21 cellular contexts compared by ENCODE assay signal in the genomic region with DNA sequence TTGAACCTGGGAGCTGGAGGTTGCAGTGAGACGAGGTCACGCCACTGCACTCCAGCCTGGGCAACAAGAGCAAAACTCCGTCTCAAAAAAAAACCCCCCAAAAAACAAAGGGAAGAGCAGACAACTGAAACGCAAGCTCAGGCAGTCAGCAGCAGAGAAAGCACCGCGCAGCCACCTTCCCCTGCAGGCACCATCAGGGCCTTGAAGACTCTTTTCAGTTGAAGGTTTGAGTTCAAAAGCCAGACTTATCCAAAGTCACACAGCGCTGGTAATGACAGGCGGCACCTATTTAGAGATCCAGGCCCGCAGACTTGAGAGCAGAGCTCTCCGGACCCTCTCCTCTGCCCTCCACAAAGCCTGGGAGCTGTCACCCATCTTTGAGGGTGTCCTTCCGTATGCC. TPM values are rescaled to one million over a fixed set of nuclear protein-coding genes. Genes with fewer than 3 reads are reported as not detected.
A peak's percentile ranks its signal among the peaks of the same experiment; 100 is the strongest.
DNase-seq lines count a peak whose midpoint lies in the region; ATAC-seq and TF ChIP-seq lines count a peak whose summit lies in the region.
"Had no signal": no experiment of that assay in that cellular context is flagged by ENCODE, and none has a peak within 500 bp of the region (broad histone marks: within the 10 kb centered on the region; RNA-seq: fewer than 3 reads in every experiment).

No MANE protein-coding gene starts in this region.

- H3K36me3 ChIP-seq in heart right ventricle = peaks cover 0 to 44% (median 4%) of the 10 kb centered on the region in 9 donors
- peaks cover 0 to 37% (median 25%) of the 10 kb centered on the region in 9 donors for H3K36me3 ChIP-seq in heart left ventricle
- peaks cover 0 to 26% of the 10 kb centered on the region in 2 donors for H3K36me3 ChIP-seq in adrenal gland (replicated peaks in 1 of 2)

- H3K4me3 ChIP-seq in heart right ventricle (no peak overlapping the region), heart left ventricle (no peak overlapping the region), adrenal gland (no peak overlapping the region)
- H3K4me3 ChIP-seq: A549, BLaER1, GM23338 had no signal

- ATAC-seq in heart right ventricle = no peak
- ATAC-seq in heart left ventricle = no peak
- ATAC-seq in HG02678 (IDR thresholded peaks at IDR 0.05; ENCODE audit: unreplicated experiment) = no peak
- no peak for ATAC-seq in GM18505 (IDR thresholded peaks at IDR 0.05; ENCODE audit: unreplicated experiment)
- ATAC-seq: A549, GM23338 had no signal

- H3K9me3 Mint-ChIP-seq in mesothelial cell of epicardium (no peaks in the 10 kb centered on the region), type B pancreatic cell (no peaks in the 10 kb centered on the region)
- H3K9me3 Mint-ChIP-seq: CD4-positive, alpha-beta memory T cell; GM23338 had no signal

- intact Hi-C loops in heart right ventricle (cut with DNase I) (loop anchor here in 1 of 10 donors (1.0 kb wide), 1 partner anchor 10 kb away; no protein-coding TSS in a partner anchor), heart left ventricle (cut with DNase I) (no loop called here), adrenal gland (cut with DNase I) (no loop called here)

- H3K27me3 ChIP-seq in heart right ventricle (no peaks in the 10 kb centered on the region), heart left ventricle (no peaks in the 10 kb centered on the region), adrenal gland (no peaks in the 10 kb centered on the region)
- H3K27me3 ChIP-seq: BLaER1 had no signal

- peaks cover 14 to 68% (median 51%) of the 10 kb centered on the region in 9 donors for H3K4me1 ChIP-seq in heart right ventricle
- peaks cover 5 to 69% (median 43%) of the 10 kb centered on the region in 12 donors for H3K4me1 ChIP-seq in heart left ventricle
- peaks cover 32 to 47% of the 10 kb centered on the region in 2 donors for H3K4me1 ChIP-seq in adrenal gland (replicated peaks in 1 of 2)

- peak overlapping the region in 7 of 10 donors; percentile 75 to 88 (median 81) for H3K27ac ChIP-seq in heart right ventricle
- peak overlapping the region in 4 of 12 donors; percentile 71 to 84 (median 81) for H3K27ac ChIP-seq in heart left ventricle
- peak overlapping the region in 3 of 5 donors; percentile 24 to 81 (median 57) for H3K27ac ChIP-seq in adrenal gland
- H3K27ac ChIP-seq: A549, BLaER1 had no signal

- TF ChIP-seq CTCF in heart right ventricle (IDR thresholded peaks at IDR 0.05) (no peak), heart left ventricle (IDR thresholded peaks at IDR 0.05) (no peak), adrenal gland (IDR thresholded peaks at IDR 0.05) (no peak), mesothelial cell of epicardium (IDR thresholded peaks at IDR 0.05; ENCODE audit: unreplicated experiment) (no peak), type B pancreatic cell (conservative IDR thresholded peaks at IDR 0.05) (no peak)

- H3K27me3 Mint-ChIP-seq in mesothelial cell of epicardium (ENCODE audit: low read depth) = no peaks in the 10 kb centered on the region
- no peaks in the 10 kb centered on the region for H3K27me3 Mint-ChIP-seq in type B pancreatic cell
- H3K27me3 Mint-ChIP-seq: CD4-positive, alpha-beta memory T cell had no signal

- peaks cover 9% of the 10 kb centered on the region for H3K4me1 Mint-ChIP-seq in mesothelial cell of epicardium
- peaks cover 6% of the 10 kb centered on the region for H3K4me1 Mint-ChIP-seq in type B pancreatic cell (ENCODE audit: unreplicated experiment)

- H3K4me3 Mint-ChIP-seq in mesothelial cell of epicardium = no peak overlapping the region
- no peak overlapping the region for H3K4me3 Mint-ChIP-seq in type B pancreatic cell
- H3K4me3 Mint-ChIP-seq: CD4-positive, alpha-beta memory T cell; GM23338 had no signal

- 88 to 95% methylated on average over 11 of the region's 11 CpGs for WGBS in heart right ventricle, 2 donors
- 86 to 93% (median 89%) methylated on average over 11 of the region's 11 CpGs for WGBS in heart left ventricle, 4 donors
- 90 to 98% (median 94%) methylated on average over 7 to 11 of the region's 11 CpGs for WGBS in adrenal gland, 4 donors

- peak overlapping the region; percentile 34 for H3K27ac Mint-ChIP-seq in mesothelial cell of epicardium
- peak overlapping the region; percentile 39 for H3K27ac Mint-ChIP-seq in type B pancreatic cell
- H3K27ac Mint-ChIP-seq: GM23338 had no signal

- TF ChIP-seq POLR2A in heart left ventricle (IDR thresholded peaks at IDR 0.05) = no peak
- no peak for TF ChIP-seq POLR2A in adrenal gland (IDR thresholded peaks at IDR 0.05)
- no peak for TF ChIP-seq POLR2A in GM18505 (IDR thresholded peaks at IDR 0.05; ENCODE audit: borderline replicate concordance, extremely low read depth, insufficient read depth, insufficient read length)

- peaks cover 11% of the 10 kb centered on the region for H3K36me3 Mint-ChIP-seq in mesothelial cell of epicardium
- H3K36me3 Mint-ChIP-seq in type B pancreatic cell = no peaks in the 10 kb centered on the region

- no peak for DNase-seq in heart right ventricle
- no peak for DNase-seq in heart left ventricle
- DNase-seq in adrenal gland = no peak
- DNase-seq in mesothelial cell of epicardium (ENCODE audit: low spot score in 2 of 2, unreplicated experiment in 2 of 2) = no peak
- DNase-seq in type B pancreatic cell (ENCODE audit: extremely low spot score, unreplicated experiment) = no peak
- DNase-seq in NCI-H774 (lab: John Stamatoyannopoulos, UW) = no peak
- DNase-seq: CD4-positive, alpha-beta memory T cell; HCEC 1CT; KBM-7; NCI-H1105; NCI-H2081; NCI-H748 treated with DMSO at 0.1 percent for 48 hours; OCI-M1; SIG-M5 had no signal

- H3K9me3 ChIP-seq in heart right ventricle (no peaks in the 10 kb centered on the region), heart left ventricle (no peaks in the 10 kb centered on the region), adrenal gland (replicated peaks in 1 of 3) (no peaks in the 10 kb centered on the region)
- H3K9me3 ChIP-seq: A549, BLaER1 had no signal

RNA-seq across cellular contexts. Expression of a gene that starts 11.1 kb away (rescaled TPM):
- total RNA-seq in heart right ventricle (10 to 100 TPM; 58.9 to 80.1 (median 69.4) TPM), heart left ventricle (10 to 100 TPM; 51.8 to 77.2 (median 59.5) TPM), adrenal gland (100 to 1,000 TPM in 1 of 8 donors, 10 to 100 TPM in 7; 54.0 to 111 (median 76.4) TPM), mesothelial cell of epicardium (36.4 to 40.1 TPM (median 39.7 TPM) in 3 replicates), type B pancreatic cell (ENCODE audit: low replicate concordance) (34.5 and 76.6 TPM in 2 replicates)
- polyA plus RNA-seq in heart right ventricle (10 to 100 TPM; 17.8 to 34.2 TPM), heart left ventricle (10 to 100 TPM; 29.3 to 35.3 TPM), adrenal gland (10 to 100 TPM; 30.0 to 59.6 (median 54.6) TPM)

RNA-seq across cellular contexts. Expression of a gene that starts 13.0 kb away (rescaled TPM):
- not detected for total RNA-seq in heart right ventricle
- polyA plus RNA-seq in heart right ventricle = not detected
- not detected for total RNA-seq in heart left ventricle
- polyA plus RNA-seq in heart left ventricle = under 1 TPM in 1 of 2 donors, not detected in 1; 0.08 TPM
- not detected for total RNA-seq in adrenal gland
- under 1 TPM in 1 of 3 donors, not detected in 2; 0.24 TPM for polyA plus RNA-seq in adrenal gland
- not detected in 3 replicates for total RNA-seq in mesothelial cell of epicardium
- not detected in 2 replicates for total RNA-seq in type B pancreatic cell (ENCODE audit: low replicate concordance)
- total RNA-seq: CD4-positive, alpha-beta memory T cell; GM23338; NCI-H460; RPMI7951 had no signal
- polyA plus RNA-seq: A549; CD4-positive, alpha-beta memory T cell had no signal

RNA-seq across cellular contexts. Expression of a gene that starts 15.9 kb away (rescaled TPM):
- total RNA-seq in heart right ventricle (10 to 100 TPM; 40.5 to 61.7 (median 48.8) TPM), heart left ventricle (10 to 100 TPM; 31.4 to 77.6 (median 50.7) TPM), adrenal gland (100 to 1,000 TPM in 5 of 8 donors, 10 to 100 TPM in 3; 84.2 to 172 (median 118) TPM), mesothelial cell of epicardium (195 to 208 TPM (median 204 TPM) in 3 replicates), type B pancreatic cell (ENCODE audit: low replicate concordance) (175 and 244 TPM in 2 replicates)
- polyA plus RNA-seq in heart right ventricle (10 to 100 TPM in 1 of 2 donors, 1 to 10 TPM in 1; 8.4 to 24.7 TPM), heart left ventricle (10 to 100 TPM; 17.3 to 18.5 TPM), adrenal gland (10 to 100 TPM; 19.3 to 80.4 (median 58.7) TPM)

RNA-seq across cellular contexts. Expression of a gene that starts 23.4 kb away (rescaled TPM):
- total RNA-seq in heart right ventricle = 10 to 100 TPM in 6 of 10 donors, 1 to 10 TPM in 4; 5.4 to 13.1 (median 10.3) TPM
- 10 to 100 TPM; 10.2 to 25.4 TPM for polyA plus RNA-seq in heart right ventricle
- total RNA-seq in heart left ventricle = 10 to 100 TPM in 7 of 9 donors, 1 to 10 TPM in 2; 8.2 to 14.2 (median 11.0) TPM
- polyA plus RNA-seq in heart left ventricle = 10 to 100 TPM; 11.2 to 27.3 TPM
- total RNA-seq in adrenal gland = 10 to 100 TPM; 18.7 to 56.3 (median 39.0) TPM
- 10 to 100 TPM; 32.2 to 40.8 (median 32.9) TPM for polyA plus RNA-seq in adrenal gland
- total RNA-seq in mesothelial cell of epicardium = 15.9 to 17.7 TPM (median 16.0 TPM) in 3 replicates
- total RNA-seq in type B pancreatic cell (ENCODE audit: low replicate concordance) = 16.4 and 51.1 TPM in 2 replicates

RNA-seq across cellular contexts. Expression of a gene that starts 29.0 kb away (rescaled TPM):
- total RNA-seq in heart right ventricle (10 to 100 TPM in 2 of 10 donors, 1 to 10 TPM in 8; 4.6 to 15.9 (median 8.1) TPM), heart left ventricle (1 to 10 TPM; 2.8 to 9.6 (median 7.8) TPM), adrenal gland (10 to 100 TPM; 12.8 to 76.7 (median 27.3) TPM), mesothelial cell of epicardium (24.8 to 26.8 TPM (median 26.5 TPM) in 3 replicates), type B pancreatic cell (ENCODE audit: low replicate concordance) (21.8 and 76.0 TPM in 2 replicates)
- polyA plus RNA-seq in heart right ventricle (1 to 10 TPM; 2.0 to 7.2 TPM), heart left ventricle (1 to 10 TPM; 1.6 to 9.6 TPM), adrenal gland (10 to 100 TPM; 10.2 to 33.2 (median 19.2) TPM)
